Comparison of ENCODE assay signal across 2 cellular contexts in the genomic region with DNA sequence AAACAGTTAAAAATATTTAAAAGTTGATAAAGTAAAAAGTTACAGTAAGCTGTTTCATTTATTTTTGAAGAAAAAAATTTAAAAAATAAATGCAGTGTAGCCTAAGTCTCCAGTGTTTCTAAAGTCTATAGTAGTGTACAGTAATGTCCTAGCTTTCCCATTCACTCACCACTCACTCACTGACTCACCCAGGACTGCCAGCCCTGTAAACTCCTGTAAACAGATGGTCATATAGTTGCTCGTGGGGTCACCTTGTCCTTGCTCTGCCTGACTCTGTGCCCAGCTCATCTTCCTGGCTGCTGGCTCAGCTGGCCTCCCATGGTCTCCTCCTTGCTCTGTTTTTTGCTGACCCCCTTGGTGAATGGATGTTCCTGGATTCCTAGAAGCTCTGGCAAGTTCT.
TF ChIP-seq lines count a peak whose summit lies in the region.

No MANE protein-coding gene starts in this region.

TF ChIP-seq in SK-N-SH treated with all-trans-retinoic acid at 6 μM for 48 hours, 23 proteins besides CTCF, POLR2A, EP300 and RAD21:
- TF ChIP-seq, protein P1, sequence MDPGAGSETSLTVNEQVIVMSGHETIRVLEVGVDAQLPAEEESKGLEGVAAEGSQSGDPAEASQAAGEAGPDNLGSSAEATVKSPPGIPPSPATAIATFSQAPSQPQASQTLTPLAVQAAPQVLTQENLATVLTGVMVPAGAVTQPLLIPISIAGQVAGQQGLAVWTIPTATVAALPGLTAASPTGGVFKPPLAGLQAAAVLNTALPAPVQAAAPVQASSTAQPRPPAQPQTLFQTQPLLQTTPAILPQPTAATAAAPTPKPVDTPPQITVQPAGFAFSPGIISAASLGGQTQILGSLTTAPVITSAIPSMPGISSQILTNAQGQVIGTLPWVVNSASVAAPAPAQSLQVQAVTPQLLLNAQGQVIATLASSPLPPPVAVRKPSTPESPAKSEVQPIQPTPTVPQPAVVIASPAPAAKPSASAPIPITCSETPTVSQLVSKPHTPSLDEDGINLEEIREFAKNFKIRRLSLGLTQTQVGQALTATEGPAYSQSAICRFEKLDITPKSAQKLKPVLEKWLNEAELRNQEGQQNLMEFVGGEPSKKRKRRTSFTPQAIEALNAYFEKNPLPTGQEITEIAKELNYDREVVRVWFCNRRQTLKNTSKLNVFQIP (CRISPR knock-in tag; IDR thresholded peaks at IDR 0.05; ENCODE audit: borderline replicate concordance, low read depth) = no peak
- no peak for TF ChIP-seq ZFP3 (CRISPR knock-in tag; IDR thresholded peaks at IDR 0.05)
- no peak for TF ChIP-seq SNAI2 (CRISPR knock-in tag; IDR thresholded peaks at IDR 0.05)
- TF ChIP-seq ZNF8 (CRISPR knock-in tag; IDR thresholded peaks at IDR 0.05) = no peak

TF ChIP-seq in SK-N-SH, 30 proteins besides CTCF, POLR2A, EP300 and RAD21:
- TF ChIP-seq FOXJ3 (CRISPR knock-in tag; IDR thresholded peaks at IDR 0.05) (no peak), GABPA (IDR thresholded peaks at IDR 0.05; ENCODE audit: low read depth) (no peak), FOXM1 (IDR thresholded peaks at IDR 0.05; ENCODE audit: low read depth) (no peak), TEAD4 (IDR thresholded peaks at IDR 0.05; ENCODE audit: borderline replicate concordance, insufficient read depth) (no peak), NFIC (IDR thresholded peaks at IDR 0.05; ENCODE audit: borderline replicate concordance) (no peak), RFX5 (IDR thresholded peaks at IDR 0.05; ENCODE audit: low read length) (no peak), YY1 (IDR thresholded peaks at IDR 0.05; ENCODE audit: low read depth) (no peak), TCF12 (IDR thresholded peaks at IDR 0.05) (no peak), ELF1 (IDR thresholded peaks at IDR 0.05) (no peak), JUND (IDR thresholded peaks at IDR 0.05) (no peak), SIN3A (IDR thresholded peaks at IDR 0.05; ENCODE audit: borderline replicate concordance, low read depth, low read length) (no peak), RXRA (IDR thresholded peaks at IDR 0.05; ENCODE audit: borderline replicate concordance, low read depth) (no peak), CHD2 (IDR thresholded peaks at IDR 0.05; ENCODE audit: low read length, partially characterized antibody) (no peak)
- TF ChIP-seq, protein P2, sequence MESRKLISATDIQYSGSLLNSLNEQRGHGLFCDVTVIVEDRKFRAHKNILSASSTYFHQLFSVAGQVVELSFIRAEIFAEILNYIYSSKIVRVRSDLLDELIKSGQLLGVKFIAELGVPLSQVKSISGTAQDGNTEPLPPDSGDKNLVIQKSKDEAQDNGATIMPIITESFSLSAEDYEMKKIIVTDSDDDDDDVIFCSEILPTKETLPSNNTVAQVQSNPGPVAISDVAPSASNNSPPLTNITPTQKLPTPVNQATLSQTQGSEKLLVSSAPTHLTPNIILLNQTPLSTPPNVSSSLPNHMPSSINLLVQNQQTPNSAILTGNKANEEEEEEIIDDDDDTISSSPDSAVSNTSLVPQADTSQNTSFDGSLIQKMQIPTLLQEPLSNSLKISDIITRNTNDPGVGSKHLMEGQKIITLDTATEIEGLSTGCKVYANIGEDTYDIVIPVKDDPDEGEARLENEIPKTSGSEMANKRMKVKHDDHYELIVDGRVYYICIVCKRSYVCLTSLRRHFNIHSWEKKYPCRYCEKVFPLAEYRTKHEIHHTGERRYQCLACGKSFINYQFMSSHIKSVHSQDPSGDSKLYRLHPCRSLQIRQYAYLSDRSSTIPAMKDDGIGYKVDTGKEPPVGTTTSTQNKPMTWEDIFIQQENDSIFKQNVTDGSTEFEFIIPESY (IDR thresholded peaks at IDR 0.05; ENCODE audit: borderline replicate concordance, low read depth) = no peak
- TF ChIP-seq, protein P3, sequence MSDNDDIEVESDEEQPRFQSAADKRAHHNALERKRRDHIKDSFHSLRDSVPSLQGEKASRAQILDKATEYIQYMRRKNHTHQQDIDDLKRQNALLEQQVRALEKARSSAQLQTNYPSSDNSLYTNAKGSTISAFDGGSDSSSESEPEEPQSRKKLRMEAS (IDR thresholded peaks at IDR 0.05; ENCODE audit: low read depth) = no peak
- TF ChIP-seq, protein P4, sequence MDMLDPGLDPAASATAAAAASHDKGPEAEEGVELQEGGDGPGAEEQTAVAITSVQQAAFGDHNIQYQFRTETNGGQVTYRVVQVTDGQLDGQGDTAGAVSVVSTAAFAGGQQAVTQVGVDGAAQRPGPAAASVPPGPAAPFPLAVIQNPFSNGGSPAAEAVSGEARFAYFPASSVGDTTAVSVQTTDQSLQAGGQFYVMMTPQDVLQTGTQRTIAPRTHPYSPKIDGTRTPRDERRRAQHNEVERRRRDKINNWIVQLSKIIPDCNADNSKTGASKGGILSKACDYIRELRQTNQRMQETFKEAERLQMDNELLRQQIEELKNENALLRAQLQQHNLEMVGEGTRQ (IDR thresholded peaks at IDR 0.05; ENCODE audit: borderline replicate concordance, low read depth, low read length) = no peak
- TF ChIP-seq, protein P5, sequence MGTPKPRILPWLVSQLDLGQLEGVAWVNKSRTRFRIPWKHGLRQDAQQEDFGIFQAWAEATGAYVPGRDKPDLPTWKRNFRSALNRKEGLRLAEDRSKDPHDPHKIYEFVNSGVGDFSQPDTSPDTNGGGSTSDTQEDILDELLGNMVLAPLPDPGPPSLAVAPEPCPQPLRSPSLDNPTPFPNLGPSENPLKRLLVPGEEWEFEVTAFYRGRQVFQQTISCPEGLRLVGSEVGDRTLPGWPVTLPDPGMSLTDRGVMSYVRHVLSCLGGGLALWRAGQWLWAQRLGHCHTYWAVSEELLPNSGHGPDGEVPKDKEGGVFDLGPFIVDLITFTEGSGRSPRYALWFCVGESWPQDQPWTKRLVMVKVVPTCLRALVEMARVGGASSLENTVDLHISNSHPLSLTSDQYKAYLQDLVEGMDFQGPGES (IDR thresholded peaks at IDR 0.05; ENCODE audit: low read depth, low read length) = no peak
- TF ChIP-seq, protein P6, sequence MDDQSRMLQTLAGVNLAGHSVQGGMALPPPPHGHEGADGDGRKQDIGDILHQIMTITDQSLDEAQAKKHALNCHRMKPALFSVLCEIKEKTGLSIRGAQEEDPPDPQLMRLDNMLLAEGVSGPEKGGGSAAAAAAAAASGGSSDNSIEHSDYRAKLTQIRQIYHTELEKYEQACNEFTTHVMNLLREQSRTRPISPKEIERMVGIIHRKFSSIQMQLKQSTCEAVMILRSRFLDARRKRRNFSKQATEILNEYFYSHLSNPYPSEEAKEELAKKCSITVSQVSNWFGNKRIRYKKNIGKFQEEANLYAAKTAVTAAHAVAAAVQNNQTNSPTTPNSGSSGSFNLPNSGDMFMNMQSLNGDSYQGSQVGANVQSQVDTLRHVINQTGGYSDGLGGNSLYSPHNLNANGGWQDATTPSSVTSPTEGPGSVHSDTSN (IDR thresholded peaks at IDR 0.05) = no peak
